ENCODE assay signal across 8 cellular contexts in genomic region chr3:108089544-108089943, GRCh38. TPM values are rescaled to one million over a fixed set of nuclear protein-coding genes. Genes with fewer than 3 reads are reported as not detected.
DNase-seq lines count a peak whose midpoint lies in the region; ATAC-seq and TF ChIP-seq lines count a peak whose summit lies in the region.

No MANE protein-coding gene starts in this region.

- no peaks in the 10 kb centered on the region for H3K36me3 ChIP-seq in left ventricle myocardium inferior
- no peaks in the 10 kb centered on the region for H3K36me3 ChIP-seq in urinary bladder (ENCODE audit: insufficient read depth)

- DNase-seq in left ventricle myocardium inferior (no peak), Right ventricle myocardium inferior (ENCODE audit: missing footprints) (no peak), astrocyte of the hippocampus (ENCODE audit: low read depth, low spot score) (peak; percentile 31), lower leg skin (ENCODE audit: low spot score in 2 of 2) (no peak)
- DNase-seq in NK-92 treated with Interleukin-12 subunit alpha and Interleukin-12 subunit beta, amount 100 ng/mL, for 24 hours (lab: John Stamatoyannopoulos, UW), result no peak
- no peak for DNase-seq in effector CD8-positive, alpha-beta T cell (lab: John Stamatoyannopoulos, UW)

- H3K4me3 ChIP-seq in left ventricle myocardium inferior, result peak overlapping the region; percentile 95
- H3K4me3 ChIP-seq in lower leg skin (ENCODE audit: low read depth, poor library complexity, severe bottlenecking), result peak overlapping the region; percentile 94
- peak overlapping the region; percentile 92 for H3K4me3 ChIP-seq in urinary bladder (ENCODE audit: low read depth, low read length)

- H3K27me3 ChIP-seq in left ventricle myocardium inferior (ENCODE audit: low read depth), result no peaks in the 10 kb centered on the region

- ATAC-seq in Right ventricle myocardium inferior (no peak), HG02852 (IDR thresholded peaks at IDR 0.05; ENCODE audit: unreplicated experiment) (no peak)

- H3K9me3 ChIP-seq in left ventricle myocardium inferior (replicated peaks), result no peaks in the 10 kb centered on the region

- TF ChIP-seq CTCF in left ventricle myocardium inferior (IDR thresholded peaks at IDR 0.05; ENCODE audit: borderline replicate concordance), result no peak
- no peak for TF ChIP-seq CTCF in lower leg skin (IDR thresholded peaks at IDR 0.05)

- 2 to 5% methylated on average over 7 of the region's 7 CpGs for WGBS in lower leg skin, 2 donors
- 6% methylated on average over 7 of the region's 7 CpGs for WGBS in urinary bladder

- H3K4me1 ChIP-seq in left ventricle myocardium inferior (peaks cover 57% of the 10 kb centered on the region), urinary bladder (ENCODE audit: insufficient read depth) (no peaks in the 10 kb centered on the region)

- H3K27ac ChIP-seq in left ventricle myocardium inferior (replicated peaks) (peak overlapping the region; percentile 93), urinary bladder (ENCODE audit: low read depth) (no peak overlapping the region)

- intact Hi-C loops in left ventricle myocardium inferior (cut with micrococcal nuclease) (no loop called here), Right ventricle myocardium inferior (cut with DNase I) (loop anchor here (5.0 to 10.0 kb wide), 2 partner anchors 67 to 105 kb away; no protein-coding TSS in a partner anchor), lower leg skin (cut with DNase I; ENCODE audit: low total_unique reads) (no loop called here)

- TF ChIP-seq POLR2A in lower leg skin (IDR thresholded peaks at IDR 0.05), result no peak

RNA-seq across cellular contexts. Expression of gene CD47, which starts 1.3 kb away (rescaled TPM):
- total RNA-seq in left ventricle myocardium inferior (35.9 TPM), Right ventricle myocardium inferior (44.2 TPM), lower leg skin (10 to 100 TPM; 42.7 to 58.2 (median 49.5) TPM), urinary bladder (155 TPM)
- polyA plus RNA-seq in urinary bladder, result 39.2 TPM
